In genomic region chr1:25766721-25767436, GRCh38 we compare ENCODE assay signal across 16 cellular contexts. TPM values are rescaled to one million over a fixed set of nuclear protein-coding genes. Genes with fewer than 3 reads are reported as not detected.
DNase-seq lines count a peak whose midpoint lies in the region; ATAC-seq lines count a peak whose summit lies in the region.
"Had no signal": no experiment of that assay in that cellular context is flagged by ENCODE, and none has a peak within 500 bp of the region (broad histone marks: within the 10 kb centered on the region; RNA-seq: fewer than 3 reads in every experiment).

No MANE protein-coding gene starts in this region.

- H3K4me1 ChIP-seq in SJCRH30: peaks cover 37% of the 10 kb centered on the region

- H3K36me3 ChIP-seq in SJCRH30: peaks cover 12% of the 10 kb centered on the region
- H3K36me3 ChIP-seq: adrenal gland, neutrophil had no signal

- H3K36me3 Mint-ChIP-seq in activated naive CD8-positive, alpha-beta T cell treated with anti-CD3 and anti-CD28 coated beads for 36 hours: peaks cover 2% of the 10 kb centered on the region
- no peaks in the 10 kb centered on the region for H3K36me3 Mint-ChIP-seq in activated naive CD8-positive, alpha-beta T cell treated with anti-CD3 and anti-CD28 coated beads, Interleukin-2, amount 50 U/mL, for 24 hours (ENCODE audit: low read depth)
- no peaks in the 10 kb centered on the region for H3K36me3 Mint-ChIP-seq in stimulated activated effector memory CD8-positive, alpha-beta T cell treated with anti-CD3 and anti-CD28 coated beads, Interleukin-12 subunit alpha, Interleukin-12 subunit beta, amount 100 ng/mL, for 72 hours

- H3K9me3 Mint-ChIP-seq in activated naive CD8-positive, alpha-beta T cell treated with anti-CD3 and anti-CD28 coated beads for 36 hours: no peaks in the 10 kb centered on the region
- no peaks in the 10 kb centered on the region for H3K9me3 Mint-ChIP-seq in activated naive CD8-positive, alpha-beta T cell treated with anti-CD3 and anti-CD28 coated beads, Interleukin-2, amount 50 U/mL, for 24 hours
- no peaks in the 10 kb centered on the region for H3K9me3 Mint-ChIP-seq in stimulated activated effector memory CD8-positive, alpha-beta T cell treated with anti-CD3 and anti-CD28 coated beads, Interleukin-12 subunit alpha, Interleukin-12 subunit beta, amount 100 ng/mL, for 72 hours
- H3K9me3 Mint-ChIP-seq: activated T-cell treated with anti-CD3 and anti-CD28 coated beads, Interleukin-2, amount 50 U/mL, for 72 hours; stimulated activated naive CD8-positive, alpha-beta T cell treated with anti-CD3 and anti-CD28 coated beads, Interleukin-15, Interleukin-2, amounts not matched to agents 100 ng/mL and 50 ng/mL, for 24 hours had no signal

- no peak for DNase-seq in activated naive CD8-positive, alpha-beta T cell treated with anti-CD3 and anti-CD28 coated beads for 36 hours
- no peak for DNase-seq in activated naive CD8-positive, alpha-beta T cell treated with anti-CD3 and anti-CD28 coated beads, Interleukin-2, amount 50 U/mL, for 24 hours
- peak; percentile 38 for DNase-seq in NCI-H2196 treated with DMSO at 0.1 percent for 48 hours (lab: John Stamatoyannopoulos, UW; ENCODE audit: unreplicated experiment)
- DNase-seq in stimulated activated effector memory CD8-positive, alpha-beta T cell treated with anti-CD3 and anti-CD28 coated beads, Interleukin-12 subunit alpha, Interleukin-12 subunit beta, amount 100 ng/mL, for 72 hours (ENCODE audit: low spot score in 2 of 2): no peak
- no peak for DNase-seq in SJCRH30
- DNase-seq in amniotic stem cell (lab: John Stamatoyannopoulos, UW): no peak
- no peak for DNase-seq in middle frontal gyrus (ENCODE audit: extremely low spot score, low spot score)
- DNase-seq: activated T-cell treated with anti-CD3 and anti-CD28 coated beads, Interleukin-2, amount 50 U/mL, for 72 hours; NCI-H1048; T-helper 2 cell had no signal

- no peak overlapping the region for H3K4me3 ChIP-seq in SJCRH30
- H3K4me3 ChIP-seq: adrenal gland, coronary artery had no signal

- no peak overlapping the region for H3K4me3 Mint-ChIP-seq in activated naive CD8-positive, alpha-beta T cell treated with anti-CD3 and anti-CD28 coated beads for 36 hours
- H3K4me3 Mint-ChIP-seq in activated naive CD8-positive, alpha-beta T cell treated with anti-CD3 and anti-CD28 coated beads, Interleukin-2, amount 50 U/mL, for 24 hours: no peak overlapping the region
- no peak overlapping the region for H3K4me3 Mint-ChIP-seq in stimulated activated effector memory CD8-positive, alpha-beta T cell treated with anti-CD3 and anti-CD28 coated beads, Interleukin-12 subunit alpha, Interleukin-12 subunit beta, amount 100 ng/mL, for 72 hours
- H3K4me3 Mint-ChIP-seq: stimulated activated naive CD8-positive, alpha-beta T cell treated with anti-CD3 and anti-CD28 coated beads, Interleukin-15, Interleukin-2, amounts not matched to agents 100 ng/mL and 50 ng/mL, for 24 hours had no signal

- H3K9me3 ChIP-seq in SJCRH30 (replicated peaks): no peaks in the 10 kb centered on the region
- H3K9me3 ChIP-seq: adrenal gland, neutrophil had no signal

- H3K4me1 Mint-ChIP-seq in activated naive CD8-positive, alpha-beta T cell treated with anti-CD3 and anti-CD28 coated beads for 36 hours: peaks cover 51% of the 10 kb centered on the region
- peaks cover 38% of the 10 kb centered on the region for H3K4me1 Mint-ChIP-seq in activated naive CD8-positive, alpha-beta T cell treated with anti-CD3 and anti-CD28 coated beads, Interleukin-2, amount 50 U/mL, for 24 hours
- H3K4me1 Mint-ChIP-seq in stimulated activated effector memory CD8-positive, alpha-beta T cell treated with anti-CD3 and anti-CD28 coated beads, Interleukin-12 subunit alpha, Interleukin-12 subunit beta, amount 100 ng/mL, for 72 hours: peaks cover 13% of the 10 kb centered on the region

- H3K27me3 ChIP-seq in SJCRH30: no peaks in the 10 kb centered on the region
- H3K27me3 ChIP-seq: adrenal gland had no signal

- ATAC-seq in activated naive CD8-positive, alpha-beta T cell treated with anti-CD3 and anti-CD28 coated beads, Interleukin-2, amount 50 U/mL, for 24 hours: no peak
- peak; percentile 66 for ATAC-seq in esophagus mucosa
- ATAC-seq in stimulated activated effector memory CD8-positive, alpha-beta T cell treated with anti-CD3 and anti-CD28 coated beads, Interleukin-12 subunit alpha, Interleukin-12 subunit beta, amount 100 ng/mL, for 72 hours: no peak

- peak overlapping the region; percentile 47 for H3K27ac Mint-ChIP-seq in activated naive CD8-positive, alpha-beta T cell treated with anti-CD3 and anti-CD28 coated beads for 36 hours
- no peak overlapping the region for H3K27ac Mint-ChIP-seq in activated naive CD8-positive, alpha-beta T cell treated with anti-CD3 and anti-CD28 coated beads, Interleukin-2, amount 50 U/mL, for 24 hours
- peak overlapping the region; percentile 12 for H3K27ac Mint-ChIP-seq in stimulated activated effector memory CD8-positive, alpha-beta T cell treated with anti-CD3 and anti-CD28 coated beads, Interleukin-12 subunit alpha, Interleukin-12 subunit beta, amount 100 ng/mL, for 72 hours
- H3K27ac Mint-ChIP-seq: stimulated activated naive CD8-positive, alpha-beta T cell treated with anti-CD3 and anti-CD28 coated beads, Interleukin-15, Interleukin-2, amounts not matched to agents 100 ng/mL and 50 ng/mL, for 24 hours had no signal

- H3K27me3 Mint-ChIP-seq in activated naive CD8-positive, alpha-beta T cell treated with anti-CD3 and anti-CD28 coated beads for 36 hours: no peaks in the 10 kb centered on the region
- H3K27me3 Mint-ChIP-seq in activated naive CD8-positive, alpha-beta T cell treated with anti-CD3 and anti-CD28 coated beads, Interleukin-2, amount 50 U/mL, for 24 hours: no peaks in the 10 kb centered on the region

- H3K27ac ChIP-seq in SJCRH30: no peak overlapping the region
- H3K27ac ChIP-seq: coronary artery, neutrophil, RWPE1 had no signal

RNA-seq across cellular contexts. Expression of gene SELENON, which starts 33.1 kb away (rescaled TPM):
- total RNA-seq in activated naive CD8-positive, alpha-beta T cell treated with anti-CD3 and anti-CD28 coated beads for 36 hours: 10 to 100 TPM; 15.0 to 15.6 TPM
- total RNA-seq in esophagus mucosa: 35.2 TPM
- 63.1 and 64.3 TPM in 2 replicates for total RNA-seq in SJCRH30 (2014; rRNA removed; shearing (Covaris generic))

RNA-seq across cellular contexts. Expression of gene MTFR1L, which starts 52.9 kb away (rescaled TPM):
- 10 to 100 TPM; 23.3 to 23.4 TPM for total RNA-seq in activated naive CD8-positive, alpha-beta T cell treated with anti-CD3 and anti-CD28 coated beads for 36 hours
- total RNA-seq in esophagus mucosa: 20.6 TPM
- total RNA-seq in SJCRH30 (2014; rRNA removed; shearing (Covaris generic)): 47.9 and 49.9 TPM in 2 replicates
